20 cellular contexts compared by ENCODE assay signal in genomic region chr16:8919934-8920465, GRCh38. TPM values are rescaled to one million over a fixed set of nuclear protein-coding genes. Genes with fewer than 3 reads are reported as not detected.
DNase-seq lines count a peak whose midpoint lies in the region; ATAC-seq and TF ChIP-seq lines count a peak whose summit lies in the region.
"Had no signal": no experiment of that assay in that cellular context is flagged by ENCODE, and none has a peak within 500 bp of the region (broad histone marks: within the 10 kb centered on the region; RNA-seq: fewer than 3 reads in every experiment).

No MANE protein-coding gene starts in this region.

- peak overlapping the region; percentile 52 for H3K4me3 Mint-ChIP-seq in T-helper 1 cell treated with Interleukin-12 subunit alpha and Interleukin-12 subunit beta and Interleukin-4 antibody, amounts not matched to agents 30 μg/mL and 1 μg/mL, for 36 hours
- H3K4me3 Mint-ChIP-seq in CD8-positive, alpha-beta T cell = no peak overlapping the region

- intact Hi-C loops in CD8-positive, alpha-beta T cell (cut with DNase I, micrococcal nuclease) = loop anchor here (2.0 to 5.0 kb wide), 2 partner anchors 15 to 42 kb away; partner anchors contain the start of gene USP7 (in 1 of the 2)
- intact Hi-C loops in posterior cingulate gyrus (cut with DNase I) = no loop called here

- H3K9me3 Mint-ChIP-seq in T-helper 1 cell treated with Interleukin-12 subunit alpha and Interleukin-12 subunit beta and Interleukin-4 antibody, amounts not matched to agents 30 μg/mL and 1 μg/mL, for 36 hours = no peaks in the 10 kb centered on the region
- H3K9me3 Mint-ChIP-seq in CD8-positive, alpha-beta T cell = no peaks in the 10 kb centered on the region

- H3K36me3 ChIP-seq in CD8-positive, alpha-beta T cell (ENCODE audit: insufficient read depth, low read length) = peaks cover 52% of the 10 kb centered on the region

- H3K4me1 Mint-ChIP-seq in T-helper 1 cell treated with Interleukin-12 subunit alpha and Interleukin-12 subunit beta and Interleukin-4 antibody, amounts not matched to agents 30 μg/mL and 1 μg/mL, for 36 hours (ENCODE audit: low read depth) = peaks cover 53% of the 10 kb centered on the region
- H3K4me1 Mint-ChIP-seq in CD8-positive, alpha-beta T cell (ENCODE audit: low read depth) = peaks cover 32% of the 10 kb centered on the region

- H3K4me3 ChIP-seq in CD8-positive, alpha-beta T cell (ENCODE audit: low read depth, low read length) = no peak overlapping the region

- H3K27ac Mint-ChIP-seq in T-helper 1 cell treated with Interleukin-12 subunit alpha and Interleukin-12 subunit beta and Interleukin-4 antibody, amounts not matched to agents 30 μg/mL and 1 μg/mL, for 36 hours = peak overlapping the region; percentile 80
- H3K27ac Mint-ChIP-seq in CD8-positive, alpha-beta T cell = peak overlapping the region; percentile 41

- H3K27ac ChIP-seq in CD8-positive, alpha-beta T cell (ENCODE audit: low read depth, low read length) = no peak overlapping the region
- H3K27ac ChIP-seq: C4-2B, WERI-Rb-1 had no signal

- peak; percentile 54 for ATAC-seq in CD8-positive, alpha-beta T cell
- ATAC-seq in GM18907 (IDR thresholded peaks at IDR 0.05; ENCODE audit: unreplicated experiment) = no peak
- ATAC-seq: left lobe of liver, right cardiac atrium had no signal

- CTCF ChIA-PET in CD8-positive, alpha-beta T cell (lab: Charles Lee) = interaction anchor here (0.8 to 1.0 kb wide), 2 partner anchors 14 to 16 kb away, joined by 3 to 4 read pairs; no protein-coding TSS in a partner anchor

- POLR2A ChIA-PET in CD8-positive, alpha-beta T cell (lab: Charles Lee) = no interaction called here

- peaks cover 51% of the 10 kb centered on the region for H3K36me3 Mint-ChIP-seq in T-helper 1 cell treated with Interleukin-12 subunit alpha and Interleukin-12 subunit beta and Interleukin-4 antibody, amounts not matched to agents 30 μg/mL and 1 μg/mL, for 36 hours (ENCODE audit: low read depth)
- peaks cover 95% of the 10 kb centered on the region for H3K36me3 Mint-ChIP-seq in CD8-positive, alpha-beta T cell

- peaks cover 8% of the 10 kb centered on the region for H3K4me1 ChIP-seq in CD8-positive, alpha-beta T cell (ENCODE audit: insufficient read depth, low read length)

- DNase-seq in T-helper 1 cell = no peak
- no peak for DNase-seq in CD8-positive, alpha-beta T cell
- DNase-seq in SW480 (ENCODE audit: low spot score) = peak; percentile 9
- peak; percentile 15 for DNase-seq in central memory CD4-positive, alpha-beta T cell
- no peak for DNase-seq in NOMO-1 treated with dmso at 0.1 percent for 144 hours (lab: John Stamatoyannopoulos, UW; ENCODE audit: unreplicated experiment)
- no peak for DNase-seq in posterior cingulate gyrus
- DNase-seq: GOT3, NCI-H187 treated with DMSO at 0.1 percent for 48 hours, NCI-H510A, right cardiac atrium, trophoblast cell, WERI-Rb-1 had no signal

- H3K27me3 Mint-ChIP-seq in T-helper 1 cell treated with Interleukin-12 subunit alpha and Interleukin-12 subunit beta and Interleukin-4 antibody, amounts not matched to agents 30 μg/mL and 1 μg/mL, for 36 hours (ENCODE audit: low read depth) = no peaks in the 10 kb centered on the region
- no peaks in the 10 kb centered on the region for H3K27me3 Mint-ChIP-seq in CD8-positive, alpha-beta T cell (ENCODE audit: low read depth)

- TF ChIP-seq CTCF in CD8-positive, alpha-beta T cell (IDR thresholded peaks at IDR 0.05) = no peak

- no peaks in the 10 kb centered on the region for H3K9me3 ChIP-seq in CD8-positive, alpha-beta T cell (ENCODE audit: low read length)

- H3K27me3 ChIP-seq in CD8-positive, alpha-beta T cell (ENCODE audit: insufficient read depth, low read length) = no peaks in the 10 kb centered on the region

RNA-seq across cellular contexts. Expression of gene LITAFD, which starts 37.8 kb away (rescaled TPM):
- not detected for total RNA-seq in CD8-positive, alpha-beta T cell
- total RNA-seq: A673, bronchial epithelial cell, glomerular endothelial cell, left lobe of liver, MCF 10A, right cardiac atrium had no signal

RNA-seq across cellular contexts. Expression of gene USP7, which starts 43.7 kb away (rescaled TPM):
- total RNA-seq in CD8-positive, alpha-beta T cell = 100 to 1,000 TPM; 301 to 317 TPM

RNA-seq across cellular contexts. Expression of gene CARHSP1, which starts 51.2 kb away (rescaled TPM):
- 10 to 100 TPM; 28.0 to 33.3 TPM for total RNA-seq in CD8-positive, alpha-beta T cell

Comparison
In these comparisons a context has a peak if more than half of its experiments do, and no peak if none do; other contexts are left out.
1. DNase-seq: peak in SW480 (single experiment) and central memory CD4-positive, alpha-beta T cell (single experiment); none in T-helper 1 cell (0 of 5), CD8-positive, alpha-beta T cell (0 of 7), NOMO-1 treated with dmso at 0.1 percent for 144 hours (single experiment) and posterior cingulate gyrus (0 of 10).